In the genomic region with DNA sequence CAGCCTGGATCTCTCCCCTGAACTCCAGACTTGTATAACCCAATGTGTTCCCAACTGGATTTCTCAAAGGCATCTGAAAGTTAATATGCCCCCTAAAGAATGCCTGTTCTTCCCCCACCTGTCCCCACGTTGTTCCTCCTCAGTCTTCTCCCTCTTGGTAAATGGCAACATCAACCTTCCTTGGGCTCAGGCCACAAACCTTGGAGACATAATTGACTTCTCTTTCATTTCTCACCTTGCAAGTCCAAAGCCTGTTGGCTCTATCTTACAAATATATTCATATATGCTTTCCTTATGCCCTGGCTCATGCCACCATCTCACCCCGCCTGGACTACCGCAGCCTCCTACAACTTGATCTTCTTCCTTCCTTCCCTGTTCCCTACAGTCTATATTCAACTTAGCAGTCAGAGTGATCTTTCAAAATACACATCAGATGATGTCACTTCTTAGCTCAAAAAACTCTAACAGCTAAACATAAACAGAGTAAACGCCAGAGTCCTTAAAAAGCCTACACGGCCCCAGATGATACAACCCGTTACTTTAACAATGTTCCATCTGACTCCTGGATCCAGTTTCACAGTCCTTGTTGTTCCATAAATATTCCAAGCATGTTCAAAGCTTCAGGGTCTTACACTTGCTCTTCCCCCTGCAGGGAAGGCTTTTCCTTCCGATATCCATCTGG, we compare ENCODE assay signal across 15 cellular contexts.
"Had no signal": no experiment of that assay in that cellular context is flagged by ENCODE, and none has a peak within 500 bp of the region (broad histone marks: within the 10 kb centered on the region; RNA-seq: fewer than 3 reads in every experiment).

No MANE protein-coding gene starts in this region.

- H3K36me3 ChIP-seq: neutrophil, ovary had no signal

- H3K4me3 ChIP-seq: dorsolateral prefrontal cortex, hepatocyte, ovary, right atrium auricular region, smooth muscle cell had no signal

- H3K4me1 Mint-ChIP-seq: naive thymus-derived CD4-positive, alpha-beta T cell had no signal

- H3K4me2 ChIP-seq: hepatocyte, smooth muscle cell had no signal

- H3K9me3 ChIP-seq: neutrophil, ovary had no signal

- H3K79me2 ChIP-seq: hepatocyte had no signal

- H3K27me3 ChIP-seq: dorsolateral prefrontal cortex, hepatocyte, neutrophil, ovary, right atrium auricular region had no signal

- DNase-seq: cortex of kidney; dorsolateral prefrontal cortex; effector CD8-positive, alpha-beta T cell; foreskin melanocyte; kidney glomerular epithelial cell; naive thymus-derived CD4-positive, alpha-beta T cell; ovary; stimulated activated CD4-positive, alpha-beta T cell treated with anti-CD3 and anti-CD28 coated beads, Interleukin-2, amount 100 ng/mL, for 48 hours; stimulated activated naive CD4-positive, alpha-beta T cell treated with Interleukin-2 at 50 U/mL for 16 hours; trophoblast cell had no signal

- H3K27ac Mint-ChIP-seq: naive thymus-derived CD4-positive, alpha-beta T cell had no signal

- H3K4me1 ChIP-seq: right atrium auricular region had no signal

- FAIRE-seq: islet of Langerhans had no signal

- H2AFZ ChIP-seq: hepatocyte had no signal

- H3K36me3 Mint-ChIP-seq: naive thymus-derived CD4-positive, alpha-beta T cell had no signal

- H3K27ac ChIP-seq: hepatocyte, neutrophil, ovary, right atrium auricular region had no signal

- H3K4me3 Mint-ChIP-seq: naive thymus-derived CD4-positive, alpha-beta T cell had no signal
